ENCODE assay signal across 8 cellular contexts in genomic region chr7:22001345-22002004, GRCh38. TPM values are rescaled to one million over a fixed set of nuclear protein-coding genes. Genes with fewer than 3 reads are reported as not detected.
DNase-seq lines count a peak whose midpoint lies in the region; ATAC-seq and TF ChIP-seq lines count a peak whose summit lies in the region.

No MANE protein-coding gene starts in this region.

- no peaks in the 10 kb centered on the region for H3K9me3 ChIP-seq in vagina

- no peaks in the 10 kb centered on the region for H3K4me1 ChIP-seq in vagina

- peaks cover 5% of the 10 kb centered on the region for H3K4me1 Mint-ChIP-seq in Calu3 (ENCODE audit: low read depth, unreplicated experiment)
- H3K4me1 Mint-ChIP-seq in activated T-helper 2 cell treated with anti-CD3 and anti-CD28 coated beads, Interferon-gamma antibody, Interleukin-2, Interleukin-4, amounts not matched to agents 10 μg/mL and 5 μg/mL and 100 μg/mL, durations not matched to agents 14 hours and 24 hours and 36 hours (ENCODE audit: low read depth) = peaks cover 6% of the 10 kb centered on the region

- DNase-seq in Calu3 = peak; percentile 69
- DNase-seq in RWPE1 (ENCODE audit: low spot score) = peak; percentile 93
- no peak for DNase-seq in dorsolateral prefrontal cortex
- DNase-seq in medulla oblongata (ENCODE audit: extremely low spot score) = peak; percentile 88
- no peak for DNase-seq in vagina (ENCODE audit: extremely low spot score in 2 of 2)
- no peak for DNase-seq in activated T-helper 2 cell treated with anti-CD3 and anti-CD28 coated beads, Interferon-gamma antibody, Interleukin-2, Interleukin-4, amounts not matched to agents 10 μg/mL and 5 μg/mL and 100 μg/mL, durations not matched to agents 14 hours and 24 hours and 36 hours (ENCODE audit: low spot score)

- CTCF ChIA-PET in Calu3 (lab: Charles Lee) (interaction anchor here (0.7 to 1.6 kb wide), 5 partner anchors 56 to 234 kb away, joined by 5 to 9 read pairs (median 5); partner anchors contain the start of gene CDCA7L), RWPE1 (lab: Yijun Ruan, JAX) (interaction anchor here (0.6 to 1.2 kb wide), 5 partner anchors 48 to 1691 kb away, joined by 3 to 7 read pairs (median 3); no protein-coding TSS in a partner anchor)

- no peak for TF ChIP-seq POLR2A in vagina (IDR thresholded peaks at IDR 0.05)

- ATAC-seq in GM19043 (IDR thresholded peaks at IDR 0.05; ENCODE audit: low read depth, unreplicated experiment) = peak; percentile 64

- H3K27me3 ChIP-seq in dorsolateral prefrontal cortex (peaks cover 0 to 6% (median 0%) of the 10 kb centered on the region in 45 donors), vagina (no peaks in the 10 kb centered on the region)

- H3K9me3 Mint-ChIP-seq in Calu3 (ENCODE audit: low read depth, unreplicated experiment) = no peaks in the 10 kb centered on the region
- no peaks in the 10 kb centered on the region for H3K9me3 Mint-ChIP-seq in activated T-helper 2 cell treated with anti-CD3 and anti-CD28 coated beads, Interferon-gamma antibody, Interleukin-2, Interleukin-4, amounts not matched to agents 10 μg/mL and 5 μg/mL and 100 μg/mL, durations not matched to agents 14 hours and 24 hours and 36 hours

- H3K4me3 ChIP-seq in dorsolateral prefrontal cortex = peak overlapping the region in 29 of 59 donors; percentile 2 to 51 (median 28)
- no peak overlapping the region for H3K4me3 ChIP-seq in vagina

- BruUV-seq in Calu3 (replicated peaks; lab: Mats Ljungman, UMichigan) = no TSS peak

- H3K4me3 Mint-ChIP-seq in Calu3 (ENCODE audit: low read depth, unreplicated experiment) = no peak overlapping the region
- no peak overlapping the region for H3K4me3 Mint-ChIP-seq in activated T-helper 2 cell treated with anti-CD3 and anti-CD28 coated beads, Interferon-gamma antibody, Interleukin-2, Interleukin-4, amounts not matched to agents 10 μg/mL and 5 μg/mL and 100 μg/mL, durations not matched to agents 14 hours and 24 hours and 36 hours (ENCODE audit: low read depth)

- H3K36me3 Mint-ChIP-seq in Calu3 (ENCODE audit: insufficient read depth, unreplicated experiment) = no peaks in the 10 kb centered on the region
- H3K36me3 Mint-ChIP-seq in activated T-helper 2 cell treated with anti-CD3 and anti-CD28 coated beads, Interferon-gamma antibody, Interleukin-2, Interleukin-4, amounts not matched to agents 10 μg/mL and 5 μg/mL and 100 μg/mL, durations not matched to agents 14 hours and 24 hours and 36 hours (ENCODE audit: low read depth) = no peaks in the 10 kb centered on the region

- POLR2A ChIA-PET in RWPE1 (lab: Yijun Ruan, JAX; ENCODE audit: low non-redundant PET) = no interaction called here

- H3K27ac Mint-ChIP-seq in Calu3 (ENCODE audit: unreplicated experiment) = no peak overlapping the region
- no peak overlapping the region for H3K27ac Mint-ChIP-seq in activated T-helper 2 cell treated with anti-CD3 and anti-CD28 coated beads, Interferon-gamma antibody, Interleukin-2, Interleukin-4, amounts not matched to agents 10 μg/mL and 5 μg/mL and 100 μg/mL, durations not matched to agents 14 hours and 24 hours and 36 hours

- peaks cover 33% of the 10 kb centered on the region for H3K27me3 Mint-ChIP-seq in Calu3 (ENCODE audit: unreplicated experiment)
- H3K27me3 Mint-ChIP-seq in activated T-helper 2 cell treated with anti-CD3 and anti-CD28 coated beads, Interferon-gamma antibody, Interleukin-2, Interleukin-4, amounts not matched to agents 10 μg/mL and 5 μg/mL and 100 μg/mL, durations not matched to agents 14 hours and 24 hours and 36 hours (ENCODE audit: low read depth) = peaks cover 17% of the 10 kb centered on the region

- H3K27ac ChIP-seq in RWPE1 (no peak overlapping the region), dorsolateral prefrontal cortex (no peak overlapping the region), vagina (no peak overlapping the region)

- TF ChIP-seq CTCF in Calu3 (IDR thresholded peaks at IDR 0.05; ENCODE audit: unreplicated experiment) = peak; percentile 83
- peak; percentile 80 for TF ChIP-seq CTCF in LNCAP (IDR thresholded peaks at IDR 0.05)
- peak; percentile 90 for TF ChIP-seq CTCF in RWPE1 (conservative IDR thresholded peaks at IDR 0.05; ENCODE audit: low read depth)
- TF ChIP-seq CTCF in dorsolateral prefrontal cortex (IDR thresholded peaks at IDR 0.05 in 54 of 56, conservative IDR thresholded peaks at IDR 0.05 in 2 of 56; ENCODE audit: low read depth in 1 of 56, partially characterized antibody in 56 of 56) = peak; percentile 72 to 98 (median 88)
- peak; percentile 52 to 74 (median 60) for TF ChIP-seq CTCF in vagina (IDR thresholded peaks at IDR 0.05)

- intact Hi-C loops in Calu3 (cut with micrococcal nuclease; ENCODE audit: unreplicated experiment) = loop anchor here (1.0 to 5.0 kb wide), 7 partner anchors 56 to 1224 kb away; partner anchors contain the start of genes CDCA7L and STEAP1B
- intact Hi-C loops in dorsolateral prefrontal cortex (cut with DNase I) = loop anchor here (2.0 to 10.0 kb wide), 6 partner anchors 81 to 1227 kb away; no protein-coding TSS in a partner anchor
- intact Hi-C loops in vagina (cut with DNase I) = no loop called here
- intact Hi-C loops in activated T-helper 2 cell treated with anti-CD3 and anti-CD28 coated beads, Interferon-gamma antibody, Interleukin-2, Interleukin-4, amounts not matched to agents 10 μg/mL and 5 μg/mL and 100 μg/mL, durations not matched to agents 14 hours and 24 hours and 36 hours (cut with micrococcal nuclease) = loop anchor here (5.0 to 10.0 kb wide), 2 partner anchors 227 to 744 kb away; no protein-coding TSS in a partner anchor

- no peaks in the 10 kb centered on the region for H3K36me3 ChIP-seq in vagina

RNA-seq across cellular contexts. Expression of gene CDCA7L, which starts 55.8 kb away (rescaled TPM):
- 71.8 and 76.3 TPM in 2 replicates for total RNA-seq in Calu3 (2022)
- total RNA-seq in dorsolateral prefrontal cortex = 10 to 100 TPM in 69 of 120 experiments, 1 to 10 TPM in 51; 4.7 to 28.4 (median 10.8) TPM
- 44.0 TPM for total RNA-seq in vagina
- total RNA-seq in activated T-helper 2 cell treated with anti-CD3 and anti-CD28 coated beads, Interferon-gamma antibody, Interleukin-2, Interleukin-4, amounts not matched to agents 10 μg/mL and 5 μg/mL and 100 μg/mL, durations not matched to agents 14 hours and 24 hours and 36 hours = 81.5 and 82.9 TPM in 2 replicates

Comparison
In these comparisons a context has a peak if more than half of its experiments do, and no peak if none do; other contexts are left out.
1. DNase-seq: peak in Calu3 (single experiment), RWPE1 (single experiment) and medulla oblongata (single experiment); none in dorsolateral prefrontal cortex (0 of 10), vagina (0 of 2) and activated T-helper 2 cell treated with anti-CD3 and anti-CD28 coated beads, Interferon-gamma antibody, Interleukin-2, Interleukin-4, amounts not matched to agents 10 μg/mL and 5 μg/mL and 100 μg/mL, durations not matched to agents 14 hours and 24 hours and 36 hours (single experiment).
2. Peak in every context shown above with its lines, with median percentiles within 50 percentile points of each other: CTCF ChIP-seq.